Comparison of ENCODE assay signal across 8 cellular contexts in the genomic region with DNA sequence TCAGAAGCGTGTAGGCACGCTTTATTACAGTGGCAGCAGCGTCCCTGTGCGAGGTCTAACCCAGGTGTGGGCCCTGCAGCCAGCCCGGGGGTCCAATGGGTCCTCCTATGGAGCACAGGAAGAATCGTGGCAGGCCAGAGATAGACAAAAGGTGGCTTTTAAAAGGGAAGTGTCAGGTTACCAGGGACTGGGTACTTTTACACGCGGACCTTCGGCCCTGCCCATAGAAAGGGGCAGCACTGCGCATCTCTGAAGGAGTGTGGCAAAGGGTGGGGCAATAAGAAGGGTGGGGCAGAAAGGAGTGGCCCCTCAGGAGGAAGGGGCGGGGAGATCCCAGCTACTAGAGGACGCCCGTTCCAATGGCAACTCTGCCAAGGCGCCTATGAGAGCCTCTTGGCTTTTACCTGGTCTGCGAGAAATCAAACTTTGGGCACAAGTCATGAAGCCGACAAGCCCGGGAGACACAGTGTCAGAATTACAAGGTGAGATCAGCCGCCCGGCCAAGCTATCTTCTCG.
DNase-seq lines count a peak whose midpoint lies in the region; ATAC-seq, FAIRE-seq and TF ChIP-seq lines count a peak whose summit lies in the region.

No MANE protein-coding gene starts in this region.

- TF ChIP-seq CTCF in PC-3 (conservative IDR thresholded peaks at IDR 0.05; ENCODE audit: low read depth, low read length): no peak
- no peak for TF ChIP-seq CTCF in gastroesophageal sphincter (IDR thresholded peaks at IDR 0.05)
- no peak for TF ChIP-seq CTCF in osteocyte (IDR thresholded peaks at IDR 0.05)

- peak; percentile 79 for ATAC-seq in GM21737 (IDR thresholded peaks at IDR 0.05; ENCODE audit: unreplicated experiment)
- ATAC-seq in PC-3: peak; percentile 90
- peak; percentile 80 for ATAC-seq in gastroesophageal sphincter

- H3K79me2 ChIP-seq in PC-3 (ENCODE audit: low read length): peaks cover 71% of the 10 kb centered on the region

- H3K27me3 ChIP-seq in PC-3 (ENCODE audit: low read length) (no peaks in the 10 kb centered on the region), gastroesophageal sphincter (no peaks in the 10 kb centered on the region)

- H3K9me3 ChIP-seq in PC-3 (ENCODE audit: low read length) (no peaks in the 10 kb centered on the region), gastroesophageal sphincter (no peaks in the 10 kb centered on the region)

- intact Hi-C loops in PC-3 (cut with micrococcal nuclease): no loop called here

- DNase-seq in EH (ENCODE audit: low read depth): peak; percentile 88
- peak; percentile 89 for DNase-seq in PC-3
- DNase-seq in activated T-helper 9 cell treated with anti-CD3 and anti-CD28 coated beads, Interleukin-2, amount 50 U/mL, for 16 hours (ENCODE audit: low read depth): peak; percentile 47
- peak; percentile 85 for DNase-seq in osteocyte (ENCODE audit: extremely low spot score, unreplicated experiment)
- peak; percentile 98 for DNase-seq in urothelium cell line (ENCODE audit: low spot score)

- peak overlapping the region; percentile 91 for H3K4me3 Mint-ChIP-seq in osteocyte (ENCODE audit: unreplicated experiment)

- no TSS peak for BruUV-seq in PC-3 (replicated peaks; lab: Mats Ljungman, UMichigan)

- TF ChIP-seq POLR2A in gastroesophageal sphincter (IDR thresholded peaks at IDR 0.05): no peak

- no peak for FAIRE-seq in urothelium cell line (lab: Jason Lieb, UNC)

- CTCF ChIA-PET in PC-3 (lab: Charles Lee): no interaction called here

- TF ChIP-seq EP300 in Ishikawa (IDR thresholded peaks at IDR 0.05; ENCODE audit: borderline replicate concordance): no peak
- no peak for TF ChIP-seq EP300 in gastroesophageal sphincter (IDR thresholded peaks at IDR 0.05)

- peak overlapping the region; percentile 87 for H3K9ac ChIP-seq in PC-3 (ENCODE audit: low read length)

- H3K4me1 ChIP-seq in PC-3 (ENCODE audit: insufficient read depth, low read length) (no peaks in the 10 kb centered on the region; the same call in 1 of the 2 replicates), gastroesophageal sphincter (peaks cover 0 to 46% (median 10%) of the 10 kb centered on the region in 3 donors)

- H3K4me1 Mint-ChIP-seq in osteocyte (ENCODE audit: unreplicated experiment): peaks cover 27% of the 10 kb centered on the region

- H2AFZ ChIP-seq in PC-3 (ENCODE audit: low read length): peak overlapping the region; percentile 79

- H3K27ac Mint-ChIP-seq in osteocyte (ENCODE audit: unreplicated experiment): peak overlapping the region; percentile 93

- H3K27ac ChIP-seq in PC-3 (ENCODE audit: low read length) (peak overlapping the region; percentile 78), gastroesophageal sphincter (peak overlapping the region; percentile 79 to 96 (median 92))

- H4K20me1 ChIP-seq in PC-3 (ENCODE audit: low read length): peaks cover 16% of the 10 kb centered on the region; the same call in 1 of the 2 replicates

- no peaks in the 10 kb centered on the region for H3K27me3 Mint-ChIP-seq in osteocyte (ENCODE audit: unreplicated experiment)

- WGBS in gastroesophageal sphincter (ENCODE audit: low coverage in 1 of 2), 2 donors: 0% methylated on average over 1 to 6 of the region's 20 CpGs

- H3K9me2 ChIP-seq in PC-3 (replicated peaks; ENCODE audit: low read length): no peaks in the 10 kb centered on the region

- H3K36me3 Mint-ChIP-seq in osteocyte (ENCODE audit: unreplicated experiment): peaks cover 21% of the 10 kb centered on the region

- H3K4me3 ChIP-seq in PC-3 (ENCODE audit: low read length): peak overlapping the region; percentile 77
- peak overlapping the region; percentile 73 to 76 for H3K4me3 ChIP-seq in gastroesophageal sphincter

- no peaks in the 10 kb centered on the region for H3F3A ChIP-seq in PC-3 (ENCODE audit: low read length, unreplicated experiment)

- POLR2A ChIA-PET in PC-3 (lab: Charles Lee; ENCODE audit: unreplicated experiment): no interaction called here

- H3K36me3 ChIP-seq in PC-3 (ENCODE audit: low read depth, low read length) (no peaks in the 10 kb centered on the region), gastroesophageal sphincter (peaks cover 0 to 9% of the 10 kb centered on the region in 2 donors)

- H3K4me2 ChIP-seq in PC-3 (ENCODE audit: low read length): peak overlapping the region; percentile 91

- TF ChIP-seq RAD21 in Ishikawa (IDR thresholded peaks at IDR 0.05; ENCODE audit: low read depth): no peak; the same call in 1 of the 2 replicates

- peaks cover 13% of the 10 kb centered on the region for H3K9me3 Mint-ChIP-seq in osteocyte (ENCODE audit: unreplicated experiment)

TF ChIP-seq in Ishikawa, 13 proteins besides CTCF, POLR2A, EP300 and RAD21:
- peak; percentile 64 for TF ChIP-seq TCF12 (IDR thresholded peaks at IDR 0.05; ENCODE audit: low read depth)
- TF ChIP-seq FOXM1 (IDR thresholded peaks at IDR 0.05; ENCODE audit: borderline replicate concordance, low read depth): no peak
- TF ChIP-seq, protein P1, sequence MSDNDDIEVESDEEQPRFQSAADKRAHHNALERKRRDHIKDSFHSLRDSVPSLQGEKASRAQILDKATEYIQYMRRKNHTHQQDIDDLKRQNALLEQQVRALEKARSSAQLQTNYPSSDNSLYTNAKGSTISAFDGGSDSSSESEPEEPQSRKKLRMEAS (IDR thresholded peaks at IDR 0.05): peak; percentile 49; the same call in 1 of the 2 replicates
- TF ChIP-seq ZBTB7A (IDR thresholded peaks at IDR 0.05; ENCODE audit: low read depth): peak; percentile 59; the same call in 1 of the 2 replicates
- 0 out of 2 replicates have a peak, but pooled peaks have one; percentile 13 for TF ChIP-seq TAF1 (IDR thresholded peaks at IDR 0.05; ENCODE audit: low read depth)

Comparison
In these comparisons a context has a peak if more than half of its experiments do, and no peak if none do; other contexts are left out.
1. Peak in every context shown above with its lines: DNase-seq, ATAC-seq, H3K4me3 ChIP-seq and H3K27ac ChIP-seq.
2. DNase-seq: peak in every context shown above with its lines; median percentile 98 in urothelium cell line; 89 in PC-3; 88 in EH; 85 in osteocyte; 47 in activated T-helper 9 cell treated with anti-CD3 and anti-CD28 coated beads, Interleukin-2, amount 50 U/mL, for 16 hours.